Comparison of ENCODE assay signal across 29 cellular contexts in genomic region chr3:127825764-127826163, GRCh38. TPM values are rescaled to one million over a fixed set of nuclear protein-coding genes. Genes with fewer than 3 reads are reported as not detected.
DNase-seq lines count a peak whose midpoint lies in the region; ATAC-seq and TF ChIP-seq lines count a peak whose summit lies in the region.
"Had no signal": no experiment of that assay in that cellular context is flagged by ENCODE, and none has a peak within 500 bp of the region (broad histone marks: within the 10 kb centered on the region; RNA-seq: fewer than 3 reads in every experiment).

No MANE protein-coding gene starts in this region.

- no peak overlapping the region for H3K27ac Mint-ChIP-seq in brain
- H3K27ac Mint-ChIP-seq in activated naive CD4-positive, alpha-beta T cell treated with anti-CD3 and anti-CD28 coated beads for 36 hours = no peak overlapping the region
- H3K27ac Mint-ChIP-seq: activated CD4-positive, alpha-beta T cell treated with anti-CD3 and anti-CD28 coated beads for 36 hours; activated naive CD8-positive, alpha-beta T cell treated with anti-CD3 and anti-CD28 coated beads, Interleukin-2, amount 10 ng/mL, durations not matched to agents 7 days and 5 days; CD4-positive, CD25-positive, alpha-beta regulatory T cell had no signal

- H3K27me3 Mint-ChIP-seq in brain = peaks cover 20% of the 10 kb centered on the region
- H3K27me3 Mint-ChIP-seq in activated naive CD4-positive, alpha-beta T cell treated with anti-CD3 and anti-CD28 coated beads for 36 hours (ENCODE audit: low read depth) = peaks cover 56% of the 10 kb centered on the region

- H3K9me3 Mint-ChIP-seq in brain = peaks cover 29 to 50% (median 39%) of the 10 kb centered on the region in 5 experiments
- H3K9me3 Mint-ChIP-seq in activated naive CD4-positive, alpha-beta T cell treated with anti-CD3 and anti-CD28 coated beads for 36 hours = peaks cover 29% of the 10 kb centered on the region

- H3K9me2 ChIP-seq in GM23248 (ENCODE audit: insufficient read depth) = no peaks in the 10 kb centered on the region

- H3K36me3 ChIP-seq in GM23248 (ENCODE audit: low read depth) = no peaks in the 10 kb centered on the region
- H3K36me3 ChIP-seq in subcutaneous abdominal adipose tissue (ENCODE audit: control insufficient read depth in 5 of 5, insufficient read depth in 5 of 5, low read length in 5 of 5) = peaks cover 0 to 3% (median 0%) of the 10 kb centered on the region in 5 donors
- H3K36me3 ChIP-seq: sigmoid colon, SJCRH30, transverse colon had no signal

- ATAC-seq in GM21526 (IDR thresholded peaks at IDR 0.05; ENCODE audit: low FRiP score, unreplicated experiment) = no peak
- ATAC-seq: activated CD4-positive, alpha-beta T cell treated with anti-CD3 and anti-CD28 coated beads for 36 hours; foreskin keratinocyte; heart left ventricle had no signal

- no peak overlapping the region for H3K4me2 ChIP-seq in GM23248 (ENCODE audit: unreplicated experiment)

- peak overlapping the region in 3 of 5 experiments; percentile 31 to 82 (median 44) for H3K4me3 Mint-ChIP-seq in brain
- no peak overlapping the region for H3K4me3 Mint-ChIP-seq in activated naive CD4-positive, alpha-beta T cell treated with anti-CD3 and anti-CD28 coated beads for 36 hours
- H3K4me3 Mint-ChIP-seq: activated CD4-positive, alpha-beta T cell treated with anti-CD3 and anti-CD28 coated beads for 36 hours; activated naive CD8-positive, alpha-beta T cell treated with anti-CD3 and anti-CD28 coated beads, Interleukin-2, amount 10 ng/mL, durations not matched to agents 7 days and 5 days; CD4-positive, CD25-positive, alpha-beta regulatory T cell had no signal

- peaks cover 13% of the 10 kb centered on the region for H3K36me3 Mint-ChIP-seq in brain
- no peaks in the 10 kb centered on the region for H3K36me3 Mint-ChIP-seq in activated naive CD4-positive, alpha-beta T cell treated with anti-CD3 and anti-CD28 coated beads for 36 hours (ENCODE audit: low read depth)
- H3K36me3 Mint-ChIP-seq: CD4-positive, CD25-positive, alpha-beta regulatory T cell had no signal

- H3K4me1 ChIP-seq in GM23248 (ENCODE audit: insufficient read depth) (peaks cover 12% of the 10 kb centered on the region), subcutaneous abdominal adipose tissue (ENCODE audit: control insufficient read depth in 5 of 5, insufficient read depth in 5 of 5, low read length in 5 of 5) (peaks cover 7 to 37% (median 30%) of the 10 kb centered on the region in 5 donors)

- H3K27ac ChIP-seq in GM23248 (no peak overlapping the region), subcutaneous abdominal adipose tissue (ENCODE audit: low read depth, low read length) (peak overlapping the region; percentile 0)
- H3K27ac ChIP-seq: epithelial cell of prostate, foreskin keratinocyte, heart left ventricle, left ventricle myocardium inferior, sigmoid colon, SJCRH30, transverse colon, VCaP had no signal

- H3K27me3 ChIP-seq in GM23248 (replicated peaks; ENCODE audit: insufficient read depth) = no peaks in the 10 kb centered on the region
- H3K27me3 ChIP-seq in subcutaneous abdominal adipose tissue (ENCODE audit: control insufficient read depth in 5 of 5, insufficient read depth in 4 of 5, low read length in 5 of 5) = no peaks in the 10 kb centered on the region
- H3K27me3 ChIP-seq: foreskin keratinocyte, heart left ventricle, sigmoid colon, SJCRH30, transverse colon had no signal

- no peaks in the 10 kb centered on the region for H4K20me1 ChIP-seq in GM23248 (ENCODE audit: insufficient read depth)

- intact Hi-C loops in activated naive CD4-positive, alpha-beta T cell treated with anti-CD3 and anti-CD28 coated beads for 36 hours (cut with micrococcal nuclease) = loop anchor here (5.0 to 10.0 kb wide), 2 partner anchors 173 to 251 kb away; no protein-coding TSS in a partner anchor

- no peak for TF ChIP-seq CTCF in brain (conservative IDR thresholded peaks at IDR 0.05)
- peak; percentile 33 for TF ChIP-seq CTCF in fibroblast of the aortic adventitia (IDR thresholded peaks at IDR 0.05; ENCODE audit: insufficient read depth, low read length)

- peaks cover 25% of the 10 kb centered on the region for H3K4me1 Mint-ChIP-seq in brain
- peaks cover 4% of the 10 kb centered on the region for H3K4me1 Mint-ChIP-seq in activated naive CD4-positive, alpha-beta T cell treated with anti-CD3 and anti-CD28 coated beads for 36 hours (ENCODE audit: low read depth)

- DNase-seq in GM23248 = peak; percentile 42
- peak; percentile 35 for DNase-seq in fibroblast of the aortic adventitia (ENCODE audit: low read depth)
- no peak for DNase-seq in activated naive CD4-positive, alpha-beta T cell treated with anti-CD3 and anti-CD28 coated beads for 36 hours
- no peak for DNase-seq in dedifferentiated amniotic fluid mesenchymal stem cell (ENCODE audit: extremely low spot score)
- DNase-seq: activated CD4-positive, alpha-beta T cell treated with anti-CD3 and anti-CD28 coated beads for 36 hours; activated effector memory CD4-positive, alpha-beta T cell treated with Interleukin-2 at 50 U/mL for 16 hours; activated naive CD8-positive, alpha-beta T cell treated with anti-CD3 and anti-CD28 coated beads, Interleukin-2, amount 10 ng/mL, durations not matched to agents 7 days and 5 days; activated T-cell treated with anti-CD3 and anti-CD28 coated beads for 4 hours; CD4-positive, CD25-positive, alpha-beta regulatory T cell; effector CD4-positive, alpha-beta T cell; foreskin keratinocyte; heart left ventricle; KG1; left ventricle myocardium inferior; mesendoderm; NCI-H1930; NCI-H510A treated with DMSO at 0.1 percent for 48 hours; RPMI8226; sigmoid colon; SJCRH30; stimulated activated CD4-positive, alpha-beta T cell treated with anti-CD3 and anti-CD28 coated beads, Interleukin-15, amount 100 ng/mL, for 24 hours; stimulated activated CD4-positive, alpha-beta T cell treated with anti-CD3 and anti-CD28 coated beads, Interleukin-4, amount 100 ng/mL, for 4 hours; T-helper 9 cell; transverse colon had no signal

- H3K9me3 ChIP-seq in GM23248 (ENCODE audit: low read depth) = no peaks in the 10 kb centered on the region
- peaks cover 0 to 9% (median 3%) of the 10 kb centered on the region in 5 donors for H3K9me3 ChIP-seq in subcutaneous abdominal adipose tissue (ENCODE audit: control insufficient read depth in 5 of 5, low read length in 5 of 5)

- CTCF ChIA-PET in activated naive CD4-positive, alpha-beta T cell treated with anti-CD3 and anti-CD28 coated beads for 36 hours (lab: Charles Lee) = interaction anchor here (1.2 kb wide), 1 partner anchor 12 kb away, joined by 3 read pairs; no protein-coding TSS in a partner anchor

- no peak overlapping the region for H2AFZ ChIP-seq in GM23248

- H3K9ac ChIP-seq in GM23248 (no peak overlapping the region), subcutaneous abdominal adipose tissue (ENCODE audit: low read length in 5 of 5) (no peak overlapping the region)

- H3K4me3 ChIP-seq in GM23248 (no peak overlapping the region), fibroblast of the aortic adventitia (ENCODE audit: low read depth, low read length) (no peak overlapping the region), subcutaneous abdominal adipose tissue (ENCODE audit: low read depth in 1 of 5, low read length in 5 of 5) (no peak overlapping the region)
- H3K4me3 ChIP-seq: heart left ventricle, left ventricle myocardium inferior, sigmoid colon, SJCRH30, transverse colon had no signal

- in situ Hi-C loops in GM23248 (cut with MboI) = no loop called here

- H3K79me2 ChIP-seq in GM23248 (ENCODE audit: insufficient read depth) = peaks cover 14% of the 10 kb centered on the region

- peaks cover 25% of the 10 kb centered on the region for H3F3A ChIP-seq in GM23248 (ENCODE audit: insufficient read depth)

- WGBS in GM23248 (ENCODE audit: low coverage in 1 of 2, low lambda C conversion rate in 2 of 2, missing lambda C conversion rate in 2 of 2), 2 experiments = 67 to 70% methylated on average over 3 of the region's 3 CpGs

RNA-seq across cellular contexts. Expression of gene MGLL, which starts 3.4 kb away (rescaled TPM):
- 58.7 and 59.2 TPM in 2 replicates for total RNA-seq in GM23248 (2014; rRNA removed; shearing (Covaris generic))
- polyA plus RNA-seq in GM23248 (2016; fragmentation: Nextera tagmentation; extraction: Ambion mirVana) (184 and 194 TPM in 2 replicates), brain (ENCODE audit: insufficient read depth, low read depth, low replicate concordance) (58.2 TPM)
- 8.3 and 25.8 TPM in 2 replicates for total RNA-seq in fibroblast of the aortic adventitia (ENCODE audit: low replicate concordance)
- under 1 TPM; 0.14 to 0.25 TPM for total RNA-seq in activated naive CD4-positive, alpha-beta T cell treated with anti-CD3 and anti-CD28 coated beads for 36 hours

Comparison
In these comparisons a context has a peak if more than half of its experiments do, and no peak if none do; other contexts are left out.
1. DNase-seq: peak in GM23248 (single experiment) and fibroblast of the aortic adventitia (single experiment); none in activated naive CD4-positive, alpha-beta T cell treated with anti-CD3 and anti-CD28 coated beads for 36 hours (single experiment) and dedifferentiated amniotic fluid mesenchymal stem cell (single experiment).